Comparison of ENCODE assay signal across 1 cellular context in the genomic region with DNA sequence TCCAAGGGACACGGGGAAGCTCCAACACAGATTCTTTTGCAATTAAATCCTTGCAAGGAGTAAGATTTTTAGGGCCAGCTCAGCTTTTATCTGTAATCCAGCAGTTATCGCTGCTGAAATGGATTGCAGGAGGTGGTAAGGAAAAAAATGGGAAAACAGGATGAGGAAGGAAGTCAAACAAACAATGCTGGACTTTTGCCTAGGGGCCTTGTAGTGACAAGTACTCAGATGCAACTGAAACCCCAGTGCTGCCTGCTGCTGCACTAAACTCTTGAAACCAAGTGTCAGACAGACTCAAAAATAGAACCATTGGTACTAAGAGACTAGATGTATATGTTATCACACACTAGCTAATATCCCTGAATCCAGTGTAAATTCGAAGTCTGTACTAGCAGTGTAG.
TF ChIP-seq lines count a peak whose summit lies in the region.

No MANE protein-coding gene starts in this region.

TF ChIP-seq in HepG2, 621 proteins besides CTCF, POLR2A, EP300 and RAD21 (continued from another document and continues in another):
- TF ChIP-seq, protein P1, sequence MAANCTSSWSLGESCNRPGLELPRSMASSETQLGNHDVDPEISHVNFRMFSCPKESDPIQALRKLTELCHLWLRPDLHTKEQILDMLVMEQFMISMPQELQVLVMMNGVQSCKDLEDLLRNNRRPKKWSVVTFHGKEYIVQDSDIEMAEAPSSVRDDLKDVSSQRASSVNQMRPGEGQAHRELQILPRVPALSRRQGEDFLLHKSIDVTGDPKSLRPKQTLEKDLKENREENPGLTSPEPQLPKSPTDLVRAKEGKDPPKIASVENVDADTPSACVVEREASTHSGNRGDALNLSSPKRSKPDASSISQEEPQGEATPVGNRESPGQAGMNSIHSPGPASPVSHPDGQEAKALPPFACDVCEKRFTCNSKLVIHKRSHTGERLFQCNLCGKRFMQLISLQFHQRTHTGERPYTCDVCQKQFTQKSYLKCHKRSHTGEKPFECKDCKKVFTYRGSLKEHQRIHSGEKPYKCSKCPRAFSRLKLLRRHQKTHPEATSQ (CRISPR knock-in tag; IDR thresholded peaks at IDR 0.05; ENCODE audit: borderline replicate concordance), result no peak
- TF ChIP-seq, protein P2, sequence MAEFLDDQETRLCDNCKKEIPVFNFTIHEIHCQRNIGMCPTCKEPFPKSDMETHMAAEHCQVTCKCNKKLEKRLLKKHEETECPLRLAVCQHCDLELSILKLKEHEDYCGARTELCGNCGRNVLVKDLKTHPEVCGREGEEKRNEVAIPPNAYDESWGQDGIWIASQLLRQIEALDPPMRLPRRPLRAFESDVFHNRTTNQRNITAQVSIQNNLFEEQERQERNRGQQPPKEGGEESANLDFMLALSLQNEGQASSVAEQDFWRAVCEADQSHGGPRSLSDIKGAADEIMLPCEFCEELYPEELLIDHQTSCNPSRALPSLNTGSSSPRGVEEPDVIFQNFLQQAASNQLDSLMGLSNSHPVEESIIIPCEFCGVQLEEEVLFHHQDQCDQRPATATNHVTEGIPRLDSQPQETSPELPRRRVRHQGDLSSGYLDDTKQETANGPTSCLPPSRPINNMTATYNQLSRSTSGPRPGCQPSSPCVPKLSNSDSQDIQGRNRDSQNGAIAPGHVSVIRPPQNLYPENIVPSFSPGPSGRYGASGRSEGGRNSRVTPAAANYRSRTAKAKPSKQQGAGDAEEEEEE (CRISPR knock-in tag; IDR thresholded peaks at IDR 0.05; ENCODE audit: borderline replicate concordance), result no peak
- TF ChIP-seq, protein P3, sequence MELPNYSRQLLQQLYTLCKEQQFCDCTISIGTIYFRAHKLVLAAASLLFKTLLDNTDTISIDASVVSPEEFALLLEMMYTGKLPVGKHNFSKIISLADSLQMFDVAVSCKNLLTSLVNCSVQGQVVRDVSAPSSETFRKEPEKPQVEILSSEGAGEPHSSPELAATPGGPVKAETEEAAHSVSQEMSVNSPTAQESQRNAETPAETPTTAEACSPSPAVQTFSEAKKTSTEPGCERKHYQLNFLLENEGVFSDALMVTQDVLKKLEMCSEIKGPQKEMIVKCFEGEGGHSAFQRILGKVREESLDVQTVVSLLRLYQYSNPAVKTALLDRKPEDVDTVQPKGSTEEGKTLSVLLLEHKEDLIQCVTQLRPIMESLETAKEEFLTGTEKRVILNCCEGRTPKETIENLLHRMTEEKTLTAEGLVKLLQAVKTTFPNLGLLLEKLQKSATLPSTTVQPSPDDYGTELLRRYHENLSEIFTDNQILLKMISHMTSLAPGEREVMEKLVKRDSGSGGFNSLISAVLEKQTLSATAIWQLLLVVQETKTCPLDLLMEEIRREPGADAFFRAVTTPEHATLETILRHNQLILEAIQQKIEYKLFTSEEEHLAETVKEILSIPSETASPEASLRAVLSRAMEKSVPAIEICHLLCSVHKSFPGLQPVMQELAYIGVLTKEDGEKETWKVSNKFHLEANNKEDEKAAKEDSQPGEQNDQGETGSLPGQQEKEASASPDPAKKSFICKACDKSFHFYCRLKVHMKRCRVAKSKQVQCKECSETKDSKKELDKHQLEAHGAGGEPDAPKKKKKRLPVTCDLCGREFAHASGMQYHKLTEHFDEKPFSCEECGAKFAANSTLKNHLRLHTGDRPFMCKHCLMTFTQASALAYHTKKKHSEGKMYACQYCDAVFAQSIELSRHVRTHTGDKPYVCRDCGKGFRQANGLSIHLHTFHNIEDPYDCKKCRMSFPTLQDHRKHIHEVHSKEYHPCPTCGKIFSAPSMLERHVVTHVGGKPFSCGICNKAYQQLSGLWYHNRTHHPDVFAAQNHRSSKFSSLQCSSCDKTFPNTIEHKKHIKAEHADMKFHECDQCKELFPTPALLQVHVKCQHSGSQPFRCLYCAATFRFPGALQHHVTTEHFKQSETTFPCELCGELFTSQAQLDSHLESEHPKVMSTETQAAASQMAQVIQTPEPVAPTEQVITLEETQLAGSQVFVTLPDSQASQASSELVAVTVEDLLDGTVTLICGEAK (IDR thresholded peaks at IDR 0.05), result no peak
- TF ChIP-seq, protein P3 (CRISPR knock-in tag; IDR thresholded peaks at IDR 0.05), result no peak
- TF ChIP-seq SAFB2 (CRISPR knock-in tag; IDR thresholded peaks at IDR 0.05; ENCODE audit: borderline replicate concordance, low read depth) (no peak), BRCA1 (CRISPR knock-in tag; IDR thresholded peaks at IDR 0.05) (no peak), EEA1 (CRISPR knock-in tag; IDR thresholded peaks at IDR 0.05; ENCODE audit: borderline replicate concordance) (no peak), ARHGAP35 (CRISPR knock-in tag; IDR thresholded peaks at IDR 0.05; ENCODE audit: borderline replicate concordance) (no peak), SRF (IDR thresholded peaks at IDR 0.05; ENCODE audit: low read depth, low read length) (no peak), ZSCAN21 (CRISPR knock-in tag; IDR thresholded peaks at IDR 0.05; ENCODE audit: borderline replicate concordance) (no peak), NONO (IDR thresholded peaks at IDR 0.05) (no peak), NONO (CRISPR knock-in tag; conservative IDR thresholded peaks at IDR 0.05) (0 out of 2 replicates have a peak, but pooled peaks have one; percentile 47), ZNF629 (CRISPR knock-in tag; conservative IDR thresholded peaks at IDR 0.05) (0 out of 2 replicates have a peak, but pooled peaks have one; percentile 5), KDM2A (CRISPR knock-in tag; IDR thresholded peaks at IDR 0.05; ENCODE audit: borderline replicate concordance, low read depth) (no peak), ZNF792 (CRISPR knock-in tag; IDR thresholded peaks at IDR 0.05) (no peak), TEAD2 (CRISPR knock-in tag; IDR thresholded peaks at IDR 0.05) (no peak), EZH2 (conservative IDR thresholded peaks at IDR 0.05; ENCODE audit: low read depth, low read length) (no peak), JDP2 (CRISPR knock-in tag; IDR thresholded peaks at IDR 0.05; ENCODE audit: borderline replicate concordance) (no peak), ZNF883 (CRISPR knock-in tag; IDR thresholded peaks at IDR 0.05; ENCODE audit: not compliant biosample characterization) (no peak), SP5 (CRISPR knock-in tag; IDR thresholded peaks at IDR 0.05; ENCODE audit: borderline replicate concordance, low read depth) (no peak), FOXC1 (CRISPR knock-in tag; IDR thresholded peaks at IDR 0.05; ENCODE audit: borderline replicate concordance) (no peak), ZNF138 (CRISPR knock-in tag; IDR thresholded peaks at IDR 0.05; ENCODE audit: low read depth) (no peak), ZNF746 (CRISPR knock-in tag; IDR thresholded peaks at IDR 0.05) (no peak), SRSF1 (optimal IDR thresholded peaks at IDR 0.05; ENCODE audit: low read depth, low read length) (no peak), ZMYM2 (CRISPR knock-in tag; IDR thresholded peaks at IDR 0.05) (no peak), TOPORS (CRISPR knock-in tag; IDR thresholded peaks at IDR 0.05) (no peak)
- TF ChIP-seq, protein P4, sequence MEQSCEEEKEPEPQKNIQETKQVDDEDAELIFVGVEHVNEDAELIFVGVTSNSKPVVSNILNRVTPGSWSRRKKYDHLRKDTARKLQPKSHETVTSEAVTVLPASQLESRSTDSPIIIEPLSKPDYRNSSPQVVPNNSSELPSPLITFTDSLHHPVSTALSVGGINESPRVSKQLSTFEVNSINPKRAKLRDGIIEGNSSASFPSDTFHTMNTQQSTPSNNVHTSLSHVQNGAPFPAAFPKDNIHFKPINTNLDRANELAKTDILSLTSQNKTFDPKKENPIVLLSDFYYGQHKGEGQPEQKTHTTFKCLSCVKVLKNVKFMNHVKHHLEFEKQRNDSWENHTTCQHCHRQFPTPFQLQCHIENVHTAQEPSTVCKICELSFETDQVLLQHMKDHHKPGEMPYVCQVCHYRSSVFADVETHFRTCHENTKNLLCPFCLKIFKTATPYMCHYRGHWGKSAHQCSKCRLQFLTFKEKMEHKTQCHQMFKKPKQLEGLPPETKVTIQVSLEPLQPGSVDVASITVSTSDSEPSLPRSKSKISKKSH (CRISPR knock-in tag; IDR thresholded peaks at IDR 0.05; ENCODE audit: borderline replicate concordance), result no peak
- TF ChIP-seq, protein P5, sequence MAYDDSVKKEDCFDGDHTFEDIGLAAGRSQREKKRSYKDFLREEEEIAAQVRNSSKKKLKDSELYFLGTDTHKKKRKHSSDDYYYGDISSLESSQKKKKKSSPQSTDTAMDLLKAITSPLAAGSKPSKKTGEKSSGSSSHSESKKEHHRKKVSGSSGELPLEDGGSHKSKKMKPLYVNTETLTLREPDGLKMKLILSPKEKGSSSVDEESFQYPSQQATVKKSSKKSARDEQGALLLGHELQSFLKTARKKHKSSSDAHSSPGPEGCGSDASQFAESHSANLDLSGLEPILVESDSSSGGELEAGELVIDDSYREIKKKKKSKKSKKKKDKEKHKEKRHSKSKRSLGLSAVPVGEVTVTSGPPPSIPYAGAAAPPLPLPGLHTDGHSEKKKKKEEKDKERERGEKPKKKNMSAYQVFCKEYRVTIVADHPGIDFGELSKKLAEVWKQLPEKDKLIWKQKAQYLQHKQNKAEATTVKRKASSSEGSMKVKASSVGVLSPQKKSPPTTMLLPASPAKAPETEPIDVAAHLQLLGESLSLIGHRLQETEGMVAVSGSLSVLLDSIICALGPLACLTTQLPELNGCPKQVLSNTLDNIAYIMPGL (CRISPR knock-in tag; IDR thresholded peaks at IDR 0.05; ENCODE audit: borderline replicate concordance in 1 of 2, low read depth in 1 of 2), result no peak
- TF ChIP-seq, protein P6, sequence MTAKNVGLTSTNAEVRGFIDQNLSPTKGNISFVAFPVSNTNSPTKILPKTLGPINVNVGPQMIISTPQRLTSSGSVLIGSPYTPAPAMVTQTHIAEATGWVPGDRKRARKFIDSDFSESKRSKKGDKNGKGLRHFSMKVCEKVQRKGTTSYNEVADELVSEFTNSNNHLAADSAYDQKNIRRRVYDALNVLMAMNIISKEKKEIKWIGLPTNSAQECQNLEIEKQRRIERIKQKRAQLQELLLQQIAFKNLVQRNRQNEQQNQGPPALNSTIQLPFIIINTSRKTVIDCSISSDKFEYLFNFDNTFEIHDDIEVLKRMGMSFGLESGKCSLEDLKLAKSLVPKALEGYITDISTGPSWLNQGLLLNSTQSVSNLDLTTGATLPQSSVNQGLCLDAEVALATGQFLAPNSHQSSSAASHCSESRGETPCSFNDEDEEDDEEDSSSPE (CRISPR knock-in tag; IDR thresholded peaks at IDR 0.05), result no peak
- TF ChIP-seq, protein P7, sequence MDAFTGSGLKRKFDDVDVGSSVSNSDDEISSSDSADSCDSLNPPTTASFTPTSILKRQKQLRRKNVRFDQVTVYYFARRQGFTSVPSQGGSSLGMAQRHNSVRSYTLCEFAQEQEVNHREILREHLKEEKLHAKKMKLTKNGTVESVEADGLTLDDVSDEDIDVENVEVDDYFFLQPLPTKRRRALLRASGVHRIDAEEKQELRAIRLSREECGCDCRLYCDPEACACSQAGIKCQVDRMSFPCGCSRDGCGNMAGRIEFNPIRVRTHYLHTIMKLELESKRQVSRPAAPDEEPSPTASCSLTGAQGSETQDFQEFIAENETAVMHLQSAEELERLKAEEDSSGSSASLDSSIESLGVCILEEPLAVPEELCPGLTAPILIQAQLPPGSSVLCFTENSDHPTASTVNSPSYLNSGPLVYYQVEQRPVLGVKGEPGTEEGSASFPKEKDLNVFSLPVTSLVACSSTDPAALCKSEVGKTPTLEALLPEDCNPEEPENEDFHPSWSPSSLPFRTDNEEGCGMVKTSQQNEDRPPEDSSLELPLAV (CRISPR knock-in tag; conservative IDR thresholded peaks at IDR 0.05; ENCODE audit: low read depth), result no peak
- TF ChIP-seq, protein P8, sequence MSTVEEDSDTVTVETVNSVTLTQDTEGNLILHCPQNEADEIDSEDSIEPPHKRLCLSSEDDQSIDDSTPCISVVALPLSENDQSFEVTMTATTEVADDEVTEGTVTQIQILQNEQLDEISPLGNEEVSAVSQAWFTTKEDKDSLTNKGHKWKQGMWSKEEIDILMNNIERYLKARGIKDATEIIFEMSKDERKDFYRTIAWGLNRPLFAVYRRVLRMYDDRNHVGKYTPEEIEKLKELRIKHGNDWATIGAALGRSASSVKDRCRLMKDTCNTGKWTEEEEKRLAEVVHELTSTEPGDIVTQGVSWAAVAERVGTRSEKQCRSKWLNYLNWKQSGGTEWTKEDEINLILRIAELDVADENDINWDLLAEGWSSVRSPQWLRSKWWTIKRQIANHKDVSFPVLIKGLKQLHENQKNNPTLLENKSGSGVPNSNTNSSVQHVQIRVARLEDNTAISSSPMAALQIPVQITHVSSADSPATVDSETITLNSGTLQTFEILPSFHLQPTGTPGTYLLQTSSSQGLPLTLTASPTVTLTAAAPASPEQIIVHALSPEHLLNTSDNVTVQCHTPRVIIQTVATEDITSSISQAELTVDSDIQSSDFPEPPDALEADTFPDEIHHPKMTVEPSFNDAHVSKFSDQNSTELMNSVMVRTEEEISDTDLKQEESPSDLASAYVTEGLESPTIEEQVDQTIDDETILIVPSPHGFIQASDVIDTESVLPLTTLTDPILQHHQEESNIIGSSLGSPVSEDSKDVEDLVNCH (CRISPR knock-in tag; IDR thresholded peaks at IDR 0.05), result no peak
- TF ChIP-seq, protein P9, sequence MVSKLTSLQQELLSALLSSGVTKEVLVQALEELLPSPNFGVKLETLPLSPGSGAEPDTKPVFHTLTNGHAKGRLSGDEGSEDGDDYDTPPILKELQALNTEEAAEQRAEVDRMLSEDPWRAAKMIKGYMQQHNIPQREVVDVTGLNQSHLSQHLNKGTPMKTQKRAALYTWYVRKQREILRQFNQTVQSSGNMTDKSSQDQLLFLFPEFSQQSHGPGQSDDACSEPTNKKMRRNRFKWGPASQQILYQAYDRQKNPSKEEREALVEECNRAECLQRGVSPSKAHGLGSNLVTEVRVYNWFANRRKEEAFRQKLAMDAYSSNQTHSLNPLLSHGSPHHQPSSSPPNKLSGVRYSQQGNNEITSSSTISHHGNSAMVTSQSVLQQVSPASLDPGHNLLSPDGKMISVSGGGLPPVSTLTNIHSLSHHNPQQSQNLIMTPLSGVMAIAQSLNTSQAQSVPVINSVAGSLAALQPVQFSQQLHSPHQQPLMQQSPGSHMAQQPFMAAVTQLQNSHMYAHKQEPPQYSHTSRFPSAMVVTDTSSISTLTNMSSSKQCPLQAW (CRISPR knock-in tag; IDR thresholded peaks at IDR 0.05), result no peak
